11 cellular contexts compared by ENCODE assay signal in the genomic region with DNA sequence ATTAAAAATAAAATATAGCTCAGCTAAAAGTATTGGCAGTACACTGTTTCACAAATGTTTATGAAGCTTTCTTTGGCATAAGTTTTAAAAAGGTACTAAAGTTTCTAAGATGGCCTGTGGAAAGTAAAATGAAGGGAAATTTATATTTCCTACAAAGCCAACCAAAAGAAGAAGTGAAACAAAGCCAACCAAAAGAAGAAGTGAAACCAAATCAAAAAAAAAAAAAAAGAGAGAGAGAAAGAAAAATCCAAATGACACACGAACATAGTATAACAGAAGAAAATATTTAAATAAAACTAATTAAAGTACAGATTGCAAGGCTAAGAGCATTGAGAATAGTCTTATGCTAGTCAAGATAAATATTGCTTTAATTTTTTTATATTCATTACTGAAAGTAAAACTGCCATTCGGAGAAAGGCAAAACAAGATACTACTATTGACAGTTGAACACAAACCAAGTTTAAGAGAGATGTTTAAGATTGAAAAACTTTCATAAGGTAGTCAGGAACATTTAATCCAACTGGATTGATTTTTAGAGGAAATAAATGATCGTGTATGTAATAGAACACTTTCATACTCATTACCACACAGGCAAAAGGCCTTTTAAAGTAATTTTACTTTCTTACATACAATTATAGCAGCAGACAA. TPM values are rescaled to one million over a fixed set of nuclear protein-coding genes. Genes with fewer than 3 reads are reported as not detected.
DNase-seq lines count a peak whose midpoint lies in the region; ATAC-seq and TF ChIP-seq lines count a peak whose summit lies in the region.
"Had no signal": no experiment of that assay in that cellular context is flagged by ENCODE, and none has a peak within 500 bp of the region (broad histone marks: within the 10 kb centered on the region; RNA-seq: fewer than 3 reads in every experiment).

No MANE protein-coding gene starts in this region.

- H3K4me1 ChIP-seq in stomach, result no peaks in the 10 kb centered on the region

- WGBS in stomach, 5 donors, result 64 to 78% (median 69%) methylated on average over 3 of the region's 3 CpGs

- ATAC-seq in GM19438 (IDR thresholded peaks at IDR 0.05; ENCODE audit: low read depth, unreplicated experiment) (peak; percentile 90), HG02973 (IDR thresholded peaks at IDR 0.05; ENCODE audit: unreplicated experiment) (peak; percentile 92)

- DNase-seq in GM12864 (ENCODE audit: low read depth) (peak; percentile 22), MV-4-11 (lab: John Stamatoyannopoulos, UW) (peak; percentile 87), GM03348 (ENCODE audit: low spot score) (no peak), stomach (no peak), MG63 (no peak), H7 (no peak)
- DNase-seq: AML-193, head of caudate nucleus, SHP77 had no signal

- H3K4me3 ChIP-seq in GM12864 (ENCODE audit: low read depth, low read length) (no peak overlapping the region), stomach (no peak overlapping the region), MG63 (no peak overlapping the region), H7 (ENCODE audit: insufficient read depth, low read depth, low read length) (no peak overlapping the region)

- no peak overlapping the region for H3K27ac ChIP-seq in stomach

- TF ChIP-seq CTCF in GM12864 (IDR thresholded peaks at IDR 0.05; ENCODE audit: low read depth, low read length, missing control alignments) (no peak), stomach (IDR thresholded peaks at IDR 0.05) (no peak)

- no peaks in the 10 kb centered on the region for H3K27me3 ChIP-seq in stomach
- H3K27me3 ChIP-seq in MG63, result no peaks in the 10 kb centered on the region
- no peaks in the 10 kb centered on the region for H3K27me3 ChIP-seq in H7 (ENCODE audit: control insufficient read depth, insufficient read depth, low read length)

- TF ChIP-seq POLR2A in stomach (IDR thresholded peaks at IDR 0.05), result no peak

- no peak for TF ChIP-seq EP300 in stomach (IDR thresholded peaks at IDR 0.05)

- H3K9me3 ChIP-seq in stomach, result peaks cover 0 to 5% (median 0%) of the 10 kb centered on the region in 4 donors
- no peaks in the 10 kb centered on the region for H3K9me3 ChIP-seq in MG63

- H3K36me3 ChIP-seq in stomach (no peaks in the 10 kb centered on the region), MG63 (no peaks in the 10 kb centered on the region), H7 (replicated peaks; ENCODE audit: control insufficient read depth, insufficient read depth, low read length) (no peaks in the 10 kb centered on the region)

- intact Hi-C loops in stomach (cut with DNase I; ENCODE audit: low total_unique reads), result no loop called here

RNA-seq across cellular contexts. Expression of a gene that starts 12.8 kb away (rescaled TPM):
- under 1 TPM in 3 of 5 donors, not detected in 2; 0.45 to 0.87 (median 0.73) TPM for total RNA-seq in stomach
- not detected for polyA plus RNA-seq in stomach
- total RNA-seq in MG63 (2014; rRNA removed; shearing (Covaris generic); ENCODE audit: low replicate concordance), result not detected in 2 replicates
- 3.7 and 6.3 TPM in 2 replicates for total RNA-seq in H7 (2014; rRNA removed; shearing (Covaris generic))

Comparison
In these comparisons a context has a peak if more than half of its experiments do, and no peak if none do; other contexts are left out.
1. DNase-seq: peak in GM12864 (single experiment) and MV-4-11 (single experiment); none in GM03348 (single experiment), stomach (single experiment), MG63 (single experiment) and H7 (single experiment).